ENCODE assay signal across 8 cellular contexts in the genomic region with DNA sequence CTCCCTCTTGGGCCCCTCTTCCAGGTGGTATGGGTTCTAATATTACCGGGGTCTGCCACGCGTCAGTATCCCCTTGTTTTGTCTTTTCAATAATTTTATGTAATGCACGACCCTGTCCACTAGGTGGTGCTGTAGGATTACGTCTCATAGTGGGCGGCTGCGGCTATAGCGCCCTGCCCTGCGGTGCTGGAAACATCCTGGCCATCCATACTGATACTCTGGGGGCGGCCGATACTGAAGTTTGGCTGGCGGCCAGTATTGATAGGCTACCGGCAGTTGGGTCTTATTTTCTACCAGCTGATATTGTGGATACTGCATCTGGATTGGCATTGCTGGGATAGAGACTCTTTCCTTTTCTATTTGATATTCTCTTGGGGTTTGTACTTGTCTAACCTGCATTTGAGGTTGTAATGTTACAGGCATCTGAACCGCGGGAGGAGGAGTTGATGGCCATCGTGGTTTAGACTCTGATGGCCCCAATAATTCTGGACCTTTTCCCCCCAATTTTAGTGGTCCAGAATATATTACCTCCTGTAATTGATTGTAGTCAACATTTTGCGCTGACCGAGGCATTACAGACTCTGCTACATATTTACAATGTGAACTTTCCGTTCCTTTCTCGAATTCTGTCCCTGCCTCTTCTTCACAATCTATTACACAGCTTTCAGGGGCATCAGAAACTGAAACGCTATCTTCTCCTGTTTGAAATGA. TPM values are rescaled to one million over a fixed set of nuclear protein-coding genes. Genes with fewer than 3 reads are reported as not detected.
DNase-seq lines count a peak whose midpoint lies in the region; TF ChIP-seq lines count a peak whose summit lies in the region.

No MANE protein-coding gene starts in this region.

- in situ Hi-C loops in GM23248 (cut with MboI): no loop called here

- H3K36me3 ChIP-seq in GM23248 (ENCODE audit: low read depth): no peaks in the 10 kb centered on the region
- H3K36me3 ChIP-seq in effector memory CD4-positive, alpha-beta T cell (ENCODE audit: control insufficient read depth, insufficient read depth, low read length): no peaks in the 10 kb centered on the region

- WGBS in GM23248 (ENCODE audit: low coverage in 1 of 2, low lambda C conversion rate in 2 of 2, missing lambda C conversion rate in 2 of 2), 2 experiments: 16 to 19% methylated on average over 21 of the region's 21 CpGs

- no peaks in the 10 kb centered on the region for H4K20me1 ChIP-seq in GM23248 (ENCODE audit: insufficient read depth)

- peak; percentile 77 for TF ChIP-seq CTCF in AG04450 (IDR thresholded peaks at IDR 0.05; ENCODE audit: low read depth, low read length)

- CTCF ChIA-PET in AG04450 (lab: Charles Lee): interaction anchor here (0.6 to 3.7 kb wide), 10 partner anchors 10 to 280 kb away, joined by 3 to 31 read pairs (median 6); a partner anchor contains a TSS

- no peak for DNase-seq in AG04450 (ENCODE audit: low read depth, low spot score)
- peak; percentile 72 for DNase-seq in GM23248
- peak; percentile 43 to 68 for DNase-seq in NCI-H526 (lab: John Stamatoyannopoulos, UW)
- DNase-seq in activated CD4-positive, alpha-beta T cell treated with anti-CD3 and anti-CD28 coated beads, Interleukin-2, amount 50 U/mL, for 48 hours: peak; percentile 70 to 79
- peak; percentile 44 to 64 (median 53) for DNase-seq in effector memory CD4-positive, alpha-beta T cell
- DNase-seq in mucosa of gallbladder (ENCODE audit: low spot score): peak; percentile 74
- peak; percentile 61 for DNase-seq in stimulated activated naive CD4-positive, alpha-beta T cell treated with Interleukin-2 at 50 U/mL for 16 hours (lab: John Stamatoyannopoulos, UW)
- no peak for DNase-seq in 8988T

- H3K4me2 ChIP-seq in GM23248 (ENCODE audit: unreplicated experiment): peak overlapping the region; percentile 37

- peaks cover 5% of the 10 kb centered on the region for H3K4me1 ChIP-seq in GM23248 (ENCODE audit: insufficient read depth)
- H3K4me1 ChIP-seq in effector memory CD4-positive, alpha-beta T cell (ENCODE audit: control insufficient read depth, insufficient read depth, low read length, poor library complexity, severe bottlenecking): peaks cover 20% of the 10 kb centered on the region

- 0 out of 2 replicates have a peak, but pooled peaks cover 5% of the 10 kb centered on the region for H3K79me2 ChIP-seq in GM23248 (ENCODE audit: insufficient read depth)

- H3K27me3 ChIP-seq in AG04450 (ENCODE audit: control insufficient read depth, insufficient read depth, low read length) (no peaks in the 10 kb centered on the region), GM23248 (replicated peaks; ENCODE audit: insufficient read depth) (no peaks in the 10 kb centered on the region)
- no peaks in the 10 kb centered on the region for H3K27me3 ChIP-seq in effector memory CD4-positive, alpha-beta T cell (replicated peaks; ENCODE audit: control insufficient read depth, insufficient read depth, low read length, poor library complexity, severe bottlenecking)

- H3K9me2 ChIP-seq in GM23248 (ENCODE audit: insufficient read depth): no peaks in the 10 kb centered on the region

- peaks cover 4% of the 10 kb centered on the region; the same call in 1 of the 2 replicates for H3F3A ChIP-seq in GM23248 (ENCODE audit: insufficient read depth)

- POLR2A ChIA-PET in AG04450 (lab: Yijun Ruan, JAX): no interaction called here

- H3K4me3 ChIP-seq in AG04450 (ENCODE audit: low read depth, low read length) (no peak overlapping the region), GM23248 (no peak overlapping the region)
- no peak overlapping the region for H3K4me3 ChIP-seq in effector memory CD4-positive, alpha-beta T cell (ENCODE audit: insufficient read depth, low read depth, low read length, poor library complexity, severe bottlenecking)

- no peaks in the 10 kb centered on the region; the same call in 1 of the 2 replicates for H3K9me3 ChIP-seq in AG04450 (ENCODE audit: control insufficient read depth, insufficient read depth, low read length)
- no peaks in the 10 kb centered on the region for H3K9me3 ChIP-seq in GM23248 (ENCODE audit: low read depth)
- H3K9me3 ChIP-seq in effector memory CD4-positive, alpha-beta T cell (ENCODE audit: control insufficient read depth, low read length): no peaks in the 10 kb centered on the region

- 0 out of 2 replicates have a peak overlapping the region, but pooled peaks have one; percentile 35 for H3K9ac ChIP-seq in GM23248

- H3K27ac ChIP-seq in AG04450 (ENCODE audit: low read depth, low read length) (no peak overlapping the region), GM23248 (no peak overlapping the region)
- no peak overlapping the region for H3K27ac ChIP-seq in effector memory CD4-positive, alpha-beta T cell (ENCODE audit: insufficient read depth, low read length, poor library complexity, severe bottlenecking)

- H2AFZ ChIP-seq in GM23248: no peak overlapping the region; the same call in 1 of the 2 replicates

RNA-seq across cellular contexts. Expression of a gene that starts 3.3 kb away (rescaled TPM):
- 34.9 and 44.3 TPM in 2 replicates for polyA plus RNA-seq in AG04450 (2011; rRNA removed)
- polyA minus RNA-seq in AG04450 (2011; rRNA and poly(A)+ RNA removed): 9.3 and 18.9 TPM in 2 replicates
- total RNA-seq in GM23248 (2014; rRNA removed; shearing (Covaris generic)): 51.3 and 51.7 TPM in 2 replicates
- polyA plus RNA-seq in GM23248 (2016; fragmentation: Nextera tagmentation; extraction: Ambion mirVana): 59.4 and 61.8 TPM in 2 replicates
- 81.3 TPM for total RNA-seq in mucosa of gallbladder

RNA-seq across cellular contexts. Expression of a gene that starts 8.3 kb away (rescaled TPM):
- 0.05 and 0.21 TPM in 2 replicates for polyA plus RNA-seq in AG04450 (2011; rRNA removed)
- polyA minus RNA-seq in AG04450 (2011; rRNA and poly(A)+ RNA removed): 0.55 TPM in 1 of 2 replicates, not detected in the other
- total RNA-seq in GM23248 (2014; rRNA removed; shearing (Covaris generic)): 0.76 TPM in 1 of 2 replicates, not detected in the other
- polyA plus RNA-seq in GM23248 (2016; fragmentation: Nextera tagmentation; extraction: Ambion mirVana): 0.39 and 1.5 TPM in 2 replicates
- 2.3 TPM for total RNA-seq in mucosa of gallbladder

RNA-seq across cellular contexts. Expression of a gene that starts 19.9 kb away (rescaled TPM):
- polyA plus RNA-seq in AG04450 (2011; rRNA removed) (35.4 and 41.1 TPM in 2 replicates), GM23248 (2016; fragmentation: Nextera tagmentation; extraction: Ambion mirVana) (21.6 and 22.0 TPM in 2 replicates)
- polyA minus RNA-seq in AG04450 (2011; rRNA and poly(A)+ RNA removed): 48.7 and 53.3 TPM in 2 replicates
- total RNA-seq in GM23248 (2014; rRNA removed; shearing (Covaris generic)): 74.4 and 81.1 TPM in 2 replicates
- total RNA-seq in mucosa of gallbladder: 91.0 TPM

RNA-seq across cellular contexts. Expression of a gene that starts 23.5 kb away (rescaled TPM):
- polyA plus RNA-seq in AG04450 (2011; rRNA removed) (not detected in 2 replicates), GM23248 (2016; fragmentation: Nextera tagmentation; extraction: Ambion mirVana) (not detected in 2 replicates)
- not detected in 2 replicates for polyA minus RNA-seq in AG04450 (2011; rRNA and poly(A)+ RNA removed)
- not detected in 2 replicates for total RNA-seq in GM23248 (2014; rRNA removed; shearing (Covaris generic))
- total RNA-seq in mucosa of gallbladder: not detected

RNA-seq across cellular contexts. Expression of a gene that starts 29.8 kb away (rescaled TPM):
- polyA plus RNA-seq in AG04450 (2011; rRNA removed): not detected in 2 replicates
- not detected in 2 replicates for polyA minus RNA-seq in AG04450 (2011; rRNA and poly(A)+ RNA removed)
- total RNA-seq in GM23248 (2014; rRNA removed; shearing (Covaris generic)): not detected in 2 replicates
- polyA plus RNA-seq in GM23248 (2016; fragmentation: Nextera tagmentation; extraction: Ambion mirVana): not detected in 2 replicates
- total RNA-seq in mucosa of gallbladder: not detected

Comparison
In these comparisons a context has a peak if more than half of its experiments do, and no peak if none do; other contexts are left out.
1. DNase-seq: peak in GM23248 (single experiment), NCI-H526 (2 of 2), activated CD4-positive, alpha-beta T cell treated with anti-CD3 and anti-CD28 coated beads, Interleukin-2, amount 50 U/mL, for 48 hours (2 of 2), effector memory CD4-positive, alpha-beta T cell (3 of 3), mucosa of gallbladder (single experiment) and stimulated activated naive CD4-positive, alpha-beta T cell treated with Interleukin-2 at 50 U/mL for 16 hours (single experiment); none in AG04450 (single experiment) and 8988T (single experiment).